ENCODE assay signal across 21 cellular contexts in the genomic region with DNA sequence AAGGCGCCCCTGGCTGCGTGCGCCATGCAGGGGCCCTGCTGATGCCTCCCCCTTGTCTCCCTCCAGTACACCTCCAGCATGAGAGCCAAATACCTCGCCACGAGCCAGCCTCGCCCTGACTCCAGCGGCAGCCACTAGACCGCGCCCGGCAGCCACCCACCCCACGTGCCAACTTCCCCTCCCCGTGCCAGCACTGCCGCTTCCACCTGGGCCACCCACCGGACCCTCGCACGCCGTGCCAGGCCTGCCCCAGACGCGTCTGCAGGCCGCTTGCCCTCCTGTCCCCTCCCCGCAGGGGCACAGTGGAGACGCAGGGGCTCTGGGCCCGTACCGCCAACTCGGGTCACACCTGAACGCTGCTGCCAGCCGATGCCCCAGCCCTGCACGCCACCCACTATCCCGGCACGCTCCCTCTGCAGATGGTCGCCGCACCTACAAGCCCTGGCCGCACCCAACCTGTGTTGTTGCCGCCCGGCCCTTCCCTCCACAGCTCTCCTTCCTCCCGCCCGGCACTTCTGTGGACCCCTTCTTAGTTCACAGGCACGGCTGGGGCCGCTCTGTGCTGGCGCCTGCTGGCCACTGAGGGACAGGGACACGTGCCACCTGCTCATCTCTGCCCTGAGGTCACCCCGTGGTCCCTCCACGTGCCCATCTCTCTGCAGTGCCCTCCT. TPM values are rescaled to one million over a fixed set of nuclear protein-coding genes. Genes with fewer than 3 reads are reported as not detected.
DNase-seq lines count a peak whose midpoint lies in the region; ATAC-seq, FAIRE-seq and TF ChIP-seq lines count a peak whose summit lies in the region.
"Had no signal": no experiment of that assay in that cellular context is flagged by ENCODE, and none has a peak within 500 bp of the region (broad histone marks: within the 10 kb centered on the region; RNA-seq: fewer than 3 reads in every experiment).

No MANE protein-coding gene starts in this region.

- H3K9me3 Mint-ChIP-seq in activated naive CD8-positive, alpha-beta T cell treated with anti-CD3 and anti-CD28 coated beads, Interleukin-2, amount 50 U/mL, for 24 hours, result no peaks in the 10 kb centered on the region
- H3K9me3 Mint-ChIP-seq: activated T-helper 2 cell treated with anti-CD3 and anti-CD28 coated beads, Interferon-gamma antibody, Interleukin-2, Interleukin-4, amounts not matched to agents 10 μg/mL and 5 μg/mL and 100 μg/mL, durations not matched to agents 14 hours and 24 hours and 36 hours; central memory CD8-positive, alpha-beta T cell; effector memory CD8-positive, alpha-beta T cell had no signal

- H3K36me3 ChIP-seq in BE2C (peaks cover 20% of the 10 kb centered on the region), HEK293 (ENCODE audit: control insufficient read depth in 2 of 2, insufficient read depth in 1 of 2, low read length in 2 of 2) (peaks cover 0 to 20% of the 10 kb centered on the region in 2 experiments; a peak in 1 of 3 replicates), bronchial epithelial cell (ENCODE audit: control insufficient read depth, insufficient read depth, low read length) (peaks cover 9% of the 10 kb centered on the region), tibial nerve (peaks cover 0 to 56% (median 8%) of the 10 kb centered on the region in 3 donors), upper lobe of right lung (peaks cover 4% of the 10 kb centered on the region)

- H3K4me3 ChIP-seq in BE2C (ENCODE audit: low read depth, low read length) (no peak overlapping the region), HEK293 (ENCODE audit: low read depth, low read length) (no peak overlapping the region), bronchial epithelial cell (ENCODE audit: low read depth, low read length) (no peak overlapping the region), tibial nerve (no peak overlapping the region), upper lobe of right lung (no peak overlapping the region)
- H3K4me3 ChIP-seq: left ventricle myocardium inferior, skin epidermis, suprapubic skin had no signal

- intact Hi-C loops in upper lobe of right lung (cut with DNase I), result no loop called here

- TF ChIP-seq EP300 in tibial nerve (IDR thresholded peaks at IDR 0.05), result no peak

- no peaks in the 10 kb centered on the region for H3K9me3 ChIP-seq in BE2C
- H3K9me3 ChIP-seq in HEK293 (ENCODE audit: control insufficient read depth, insufficient read depth, low read depth, low read length), result no peaks in the 10 kb centered on the region
- peaks cover 0 to 2% (median 0%) of the 10 kb centered on the region in 4 donors for H3K9me3 ChIP-seq in tibial nerve
- no peaks in the 10 kb centered on the region for H3K9me3 ChIP-seq in upper lobe of right lung
- H3K9me3 ChIP-seq: suprapubic skin had no signal

- peak; percentile 46 for ATAC-seq in left lobe of liver
- no peak for ATAC-seq in upper lobe of right lung
- no peak for ATAC-seq in activated naive CD8-positive, alpha-beta T cell treated with anti-CD3 and anti-CD28 coated beads, Interleukin-2, amount 50 U/mL, for 24 hours
- ATAC-seq: activated CD4-positive, CD25-positive, alpha-beta regulatory T cell treated with anti-CD3 and anti-CD28 coated beads, Interleukin-2, amount 50 U/mL, for 24 hours; effector memory CD8-positive, alpha-beta T cell; Right ventricle myocardium inferior had no signal

- H3K27ac Mint-ChIP-seq in activated naive CD8-positive, alpha-beta T cell treated with anti-CD3 and anti-CD28 coated beads, Interleukin-2, amount 50 U/mL, for 24 hours, result no peak overlapping the region
- H3K27ac Mint-ChIP-seq: activated T-helper 2 cell treated with anti-CD3 and anti-CD28 coated beads, Interferon-gamma antibody, Interleukin-2, Interleukin-4, amounts not matched to agents 10 μg/mL and 5 μg/mL and 100 μg/mL, durations not matched to agents 14 hours and 24 hours and 36 hours; effector memory CD8-positive, alpha-beta T cell had no signal

- no peak for TF ChIP-seq POLR2A in tibial nerve (IDR thresholded peaks at IDR 0.05)

- CTCF ChIA-PET in HEK293 (lab: Yijun Ruan, JAX), result no interaction called here

- H3K4me1 ChIP-seq in BE2C (peaks cover 10% of the 10 kb centered on the region; the same call in 1 of the 2 replicates), HEK293 (ENCODE audit: control insufficient read depth, insufficient read depth, low read length) (no peaks in the 10 kb centered on the region), tibial nerve (peaks cover 0 to 34% (median 8%) of the 10 kb centered on the region in 4 donors), upper lobe of right lung (peaks cover 8% of the 10 kb centered on the region)

- H3K4me3 Mint-ChIP-seq in activated naive CD8-positive, alpha-beta T cell treated with anti-CD3 and anti-CD28 coated beads, Interleukin-2, amount 50 U/mL, for 24 hours, result no peak overlapping the region
- H3K4me3 Mint-ChIP-seq: central memory CD8-positive, alpha-beta T cell; effector memory CD8-positive, alpha-beta T cell had no signal

- H3K27me3 ChIP-seq in BE2C (no peaks in the 10 kb centered on the region), bronchial epithelial cell (ENCODE audit: control insufficient read depth, insufficient read depth, low read length) (no peaks in the 10 kb centered on the region), tibial nerve (no peaks in the 10 kb centered on the region), upper lobe of right lung (no peaks in the 10 kb centered on the region)
- H3K27me3 ChIP-seq: suprapubic skin had no signal

- H3K4me1 Mint-ChIP-seq in activated naive CD8-positive, alpha-beta T cell treated with anti-CD3 and anti-CD28 coated beads, Interleukin-2, amount 50 U/mL, for 24 hours, result no peaks in the 10 kb centered on the region
- H3K4me1 Mint-ChIP-seq: central memory CD8-positive, alpha-beta T cell had no signal

- no peak for FAIRE-seq in bronchial epithelial cell (lab: Jason Lieb, UNC)

- H3K27me3 Mint-ChIP-seq in activated naive CD8-positive, alpha-beta T cell treated with anti-CD3 and anti-CD28 coated beads, Interleukin-2, amount 50 U/mL, for 24 hours, result peaks cover 2% of the 10 kb centered on the region
- H3K27me3 Mint-ChIP-seq: central memory CD8-positive, alpha-beta T cell had no signal

- no peak overlapping the region for H3K27ac ChIP-seq in HEK293 (ENCODE audit: extremely low read depth, low read depth, low read length)
- no peak overlapping the region for H3K27ac ChIP-seq in tibial nerve
- no peak overlapping the region for H3K27ac ChIP-seq in upper lobe of right lung
- H3K27ac ChIP-seq: skin epidermis, suprapubic skin had no signal

- TF ChIP-seq CTCF in BE2C (IDR thresholded peaks at IDR 0.05; ENCODE audit: low read depth, low read length) (peak; percentile 32), HEK293 (tag by site-specific recombination; IDR thresholded peaks at IDR 0.05) (no peak), bronchial epithelial cell (IDR thresholded peaks at IDR 0.05; ENCODE audit: insufficient read depth, low read length, severe bottlenecking) (peak; percentile 1), tibial nerve (IDR thresholded peaks at IDR 0.05) (no peak), upper lobe of right lung (IDR thresholded peaks at IDR 0.05) (no peak)

- peak; percentile 40 for DNase-seq in BE2C
- no peak for DNase-seq in bronchial epithelial cell (ENCODE audit: low read depth)
- DNase-seq in left lobe of liver (ENCODE audit: low spot score), result peak; percentile 76
- no peak for DNase-seq in tibial nerve (ENCODE audit: low spot score in 2 of 2)
- DNase-seq in mesenteric fat pad (ENCODE audit: low spot score), result no peak
- DNase-seq in upper lobe of right lung, result no peak
- no peak for DNase-seq in activated naive CD8-positive, alpha-beta T cell treated with anti-CD3 and anti-CD28 coated beads, Interleukin-2, amount 50 U/mL, for 24 hours
- DNase-seq: effector memory CD8-positive, alpha-beta T cell; GDM1; left ventricle myocardium inferior; NCI-H187; NCI-H345; stimulated activated CD4-positive, alpha-beta T cell treated with anti-CD3 and anti-CD28 coated beads, Interleukin-4, amount 100 ng/mL, for 24 hours had no signal

- no peaks in the 10 kb centered on the region for H3K36me3 Mint-ChIP-seq in activated naive CD8-positive, alpha-beta T cell treated with anti-CD3 and anti-CD28 coated beads, Interleukin-2, amount 50 U/mL, for 24 hours (ENCODE audit: low read depth)

- POLR2A ChIA-PET in HEK293 (lab: Yijun Ruan, JAX), result no interaction called here

- 92 to 95% methylated on average over 40 to 42 of the region's 43 CpGs for WGBS in tibial nerve, 2 donors

TF ChIP-seq in HEK293, 187 proteins besides CTCF, POLR2A, EP300 and RAD21:
- TF ChIP-seq HIC1 (tag by site-specific recombination; IDR thresholded peaks at IDR 0.05), result peak; percentile 47
- TF ChIP-seq KLF1 (tag by site-specific recombination; IDR thresholded peaks at IDR 0.05), result peak; percentile 51
- no peak for TF ChIP-seq ZNF174 (tag by site-specific recombination; IDR thresholded peaks at IDR 0.05)

RNA-seq across cellular contexts. Expression of gene AMZ1, which starts 26.3 kb away (rescaled TPM):
- polyA plus RNA-seq in BE2C (2012; ENCODE audit: insufficient read depth, insufficient read length, low read depth), result 2.3 TPM
- total RNA-seq in bronchial epithelial cell (not detected in 2 replicates), left lobe of liver (0.83 TPM), tibial nerve (1 to 10 TPM in 2 of 4 donors, under 1 TPM in 2; 0.39 to 1.7 (median 1.2) TPM), mesenteric fat pad (0.16 TPM), upper lobe of right lung (0.29 TPM)
- total RNA-seq: H4 had no signal

RNA-seq across cellular contexts. Expression of gene TTYH3, which starts 30.0 kb away (rescaled TPM):
- polyA plus RNA-seq in BE2C (2012; ENCODE audit: insufficient read depth, insufficient read length, low read depth), result 127 TPM
- 5.8 and 12.3 TPM in 2 replicates for total RNA-seq in bronchial epithelial cell
- total RNA-seq in left lobe of liver, result 15.5 TPM
- total RNA-seq in tibial nerve, result 10 to 100 TPM in 3 of 4 donors, 1 to 10 TPM in 1; 7.2 to 43.2 (median 15.7) TPM
- 107 TPM for total RNA-seq in mesenteric fat pad
- 48.8 TPM for total RNA-seq in upper lobe of right lung

Comparison
In these comparisons a context has a peak if more than half of its experiments do, and no peak if none do; other contexts are left out.
1. DNase-seq: peak in BE2C (single experiment) and left lobe of liver (single experiment); none in bronchial epithelial cell (single experiment), tibial nerve (0 of 2), mesenteric fat pad (single experiment), upper lobe of right lung (single experiment) and activated naive CD8-positive, alpha-beta T cell treated with anti-CD3 and anti-CD28 coated beads, Interleukin-2, amount 50 U/mL, for 24 hours (single experiment).
2. CTCF ChIP-seq: peak in BE2C (single experiment) and bronchial epithelial cell (single experiment); none in HEK293 (single experiment), tibial nerve (0 of 5) and upper lobe of right lung (single experiment).